ENCODE assay signal across 9 cellular contexts in genomic region chr10:101355307-101355706, GRCh38. TPM values are rescaled to one million over a fixed set of nuclear protein-coding genes. Genes with fewer than 3 reads are reported as not detected.
DNase-seq lines count a peak whose midpoint lies in the region; ATAC-seq and TF ChIP-seq lines count a peak whose summit lies in the region.
"Had no signal": no experiment of that assay in that cellular context is flagged by ENCODE, and none has a peak within 500 bp of the region (broad histone marks: within the 10 kb centered on the region; RNA-seq: fewer than 3 reads in every experiment).

No MANE protein-coding gene starts in this region.

- peaks cover 4% of the 10 kb centered on the region for H3K27me3 Mint-ChIP-seq in activated T-cell treated with anti-CD3 and anti-CD28 coated beads, Interleukin-2, amount 50 U/mL, for 4 hours (ENCODE audit: low read depth)
- H3K27me3 Mint-ChIP-seq in WTC11 (ENCODE audit: low read depth): peaks cover 3% of the 10 kb centered on the region; the same call in 1 of the 2 replicates

- peak overlapping the region; percentile 92 for H3K4me3 Mint-ChIP-seq in activated T-cell treated with anti-CD3 and anti-CD28 coated beads, Interleukin-2, amount 50 U/mL, for 4 hours
- peak overlapping the region; percentile 98 for H3K4me3 Mint-ChIP-seq in WTC11
- peak overlapping the region; percentile 87 for H3K4me3 Mint-ChIP-seq in stimulated activated effector memory CD8-positive, alpha-beta T cell treated with anti-CD3 and anti-CD28 coated beads, Interleukin-12 subunit alpha, Interleukin-12 subunit beta, amount 100 ng/mL, for 72 hours

- no peaks in the 10 kb centered on the region for H3K9me3 Mint-ChIP-seq in activated T-cell treated with anti-CD3 and anti-CD28 coated beads, Interleukin-2, amount 50 U/mL, for 4 hours
- H3K9me3 Mint-ChIP-seq in WTC11: no peaks in the 10 kb centered on the region
- no peaks in the 10 kb centered on the region for H3K9me3 Mint-ChIP-seq in stimulated activated effector memory CD8-positive, alpha-beta T cell treated with anti-CD3 and anti-CD28 coated beads, Interleukin-12 subunit alpha, Interleukin-12 subunit beta, amount 100 ng/mL, for 72 hours

- peaks cover 25% of the 10 kb centered on the region for H3K4me1 Mint-ChIP-seq in activated T-cell treated with anti-CD3 and anti-CD28 coated beads, Interleukin-2, amount 50 U/mL, for 4 hours (ENCODE audit: low read depth)
- H3K4me1 Mint-ChIP-seq in WTC11: peaks cover 12% of the 10 kb centered on the region
- H3K4me1 Mint-ChIP-seq in stimulated activated effector memory CD8-positive, alpha-beta T cell treated with anti-CD3 and anti-CD28 coated beads, Interleukin-12 subunit alpha, Interleukin-12 subunit beta, amount 100 ng/mL, for 72 hours: peaks cover 30% of the 10 kb centered on the region

- peaks cover 0 to 37% (median 10%) of the 10 kb centered on the region in 3 donors for H3K4me1 ChIP-seq in gastroesophageal sphincter
- peaks cover 0 to 16% of the 10 kb centered on the region in 2 donors for H3K4me1 ChIP-seq in left lung

- TF ChIP-seq EP300 in gastroesophageal sphincter (IDR thresholded peaks at IDR 0.05): no peak

- ATAC-seq in activated T-cell treated with anti-CD3 and anti-CD28 coated beads, Interleukin-2, amount 50 U/mL, for 4 hours: no peak
- ATAC-seq in WTC11: no peak
- no peak for ATAC-seq in gastroesophageal sphincter
- ATAC-seq in stimulated activated effector memory CD8-positive, alpha-beta T cell treated with anti-CD3 and anti-CD28 coated beads, Interleukin-12 subunit alpha, Interleukin-12 subunit beta, amount 100 ng/mL, for 72 hours: no peak
- ATAC-seq in HG03025 (IDR thresholded peaks at IDR 0.05; ENCODE audit: low FRiP score, unreplicated experiment): no peak
- no peak for ATAC-seq in left lung
- no peak for ATAC-seq in HG02610 (IDR thresholded peaks at IDR 0.05; ENCODE audit: unreplicated experiment)

- H3K4me3 ChIP-seq in gastroesophageal sphincter (peak overlapping the region in 1 of 2 donors; percentile 92), left lung (no peak overlapping the region)

- H3K9me3 ChIP-seq in gastroesophageal sphincter: no peaks in the 10 kb centered on the region
- no peaks in the 10 kb centered on the region for H3K9me3 ChIP-seq in left lung

- DNase-seq in activated T-cell treated with anti-CD3 and anti-CD28 coated beads, Interleukin-2, amount 50 U/mL, for 4 hours: no peak
- DNase-seq in activated T-cell treated with anti-CD3 and anti-CD28 coated beads for 4 hours (no peak), WTC11 (ENCODE audit: low spot score) (no peak), left lung (no peak)
- no peak for DNase-seq in stimulated activated effector memory CD8-positive, alpha-beta T cell treated with anti-CD3 and anti-CD28 coated beads, Interleukin-12 subunit alpha, Interleukin-12 subunit beta, amount 100 ng/mL, for 72 hours (ENCODE audit: low spot score in 2 of 2)
- DNase-seq: NCI-H524 treated with DMSO at 0.1 percent for 48 hours had no signal

- H3K27me3 ChIP-seq in gastroesophageal sphincter: peaks cover 2% of the 10 kb centered on the region
- peaks cover 0 to 9% of the 10 kb centered on the region in 2 donors for H3K27me3 ChIP-seq in left lung

- no peak for TF ChIP-seq CTCF in WTC11 (IDR thresholded peaks at IDR 0.05)
- no peak for TF ChIP-seq CTCF in gastroesophageal sphincter (IDR thresholded peaks at IDR 0.05)
- TF ChIP-seq CTCF in left lung (IDR thresholded peaks at IDR 0.05): no peak

- TF ChIP-seq POLR2A in gastroesophageal sphincter (IDR thresholded peaks at IDR 0.05): no peak

- 0 out of 2 replicates have a peak overlapping the region, but pooled peaks have one; percentile 89 for H3K27ac Mint-ChIP-seq in WTC11
- no peak overlapping the region for H3K27ac Mint-ChIP-seq in stimulated activated effector memory CD8-positive, alpha-beta T cell treated with anti-CD3 and anti-CD28 coated beads, Interleukin-12 subunit alpha, Interleukin-12 subunit beta, amount 100 ng/mL, for 72 hours

- H3K36me3 ChIP-seq in gastroesophageal sphincter (no peaks in the 10 kb centered on the region), left lung (no peaks in the 10 kb centered on the region)

- POLR2A ChIA-PET in WTC11 (lab: Charles Lee): no interaction called here

- intact Hi-C loops in left lung (cut with DNase I): no loop called here

- peaks cover 4% of the 10 kb centered on the region for H3K36me3 Mint-ChIP-seq in activated T-cell treated with anti-CD3 and anti-CD28 coated beads, Interleukin-2, amount 50 U/mL, for 4 hours (ENCODE audit: insufficient read depth)
- H3K36me3 Mint-ChIP-seq in WTC11: no peaks in the 10 kb centered on the region
- H3K36me3 Mint-ChIP-seq in stimulated activated effector memory CD8-positive, alpha-beta T cell treated with anti-CD3 and anti-CD28 coated beads, Interleukin-12 subunit alpha, Interleukin-12 subunit beta, amount 100 ng/mL, for 72 hours: peaks cover 21% of the 10 kb centered on the region

- H3K27ac ChIP-seq in gastroesophageal sphincter (peak overlapping the region in 3 of 4 donors; percentile 90 to 92 (median 91)), left lung (no peak overlapping the region)

- 57 to 59% methylated on average over 4 of the region's 4 CpGs for WGBS in gastroesophageal sphincter (ENCODE audit: low coverage in 1 of 2), 2 donors

- CTCF ChIA-PET in WTC11 (lab: Charles Lee): interaction anchor here (1.0 to 1.8 kb wide), 3 partner anchors 11 to 87 kb away, joined by 3 to 8 read pairs (median 3); no protein-coding TSS in a partner anchor

TF ChIP-seq in WTC11, 78 proteins besides CTCF, POLR2A, EP300 and RAD21:
- no peak for TF ChIP-seq SMAD4 (CRISPR knock-in tag; IDR thresholded peaks at IDR 0.05)
- no peak for TF ChIP-seq FOXJ3 (CRISPR knock-in tag; IDR thresholded peaks at IDR 0.05; ENCODE audit: borderline replicate concordance)
- TF ChIP-seq HMGA2 (CRISPR knock-in tag; IDR thresholded peaks at IDR 0.05): no peak
- no peak for TF ChIP-seq TCF7 (CRISPR knock-in tag; IDR thresholded peaks at IDR 0.05; ENCODE audit: low read depth)
- TF ChIP-seq HMGXB4 (CRISPR knock-in tag; IDR thresholded peaks at IDR 0.05): no peak
- TF ChIP-seq ATF6 (CRISPR knock-in tag; IDR thresholded peaks at IDR 0.05): no peak

RNA-seq across cellular contexts. Expression of gene BTRC, which starts 1.3 kb away (rescaled TPM):
- total RNA-seq in activated T-cell treated with anti-CD3 and anti-CD28 coated beads, Interleukin-2, amount 50 U/mL, for 4 hours: 10 to 100 TPM; 14.2 to 19.5 (median 14.8) TPM
- total RNA-seq in WTC11 (2021): 20.6 to 22.4 TPM (median 22.2 TPM) in 3 replicates
- 10 to 100 TPM in 3 of 4 donors, 1 to 10 TPM in 1; 9.0 to 15.6 (median 14.1) TPM for total RNA-seq in gastroesophageal sphincter
- total RNA-seq in left lung: 10 to 100 TPM; 16.8 to 19.0 TPM

Comparison
In these comparisons a context has a peak if more than half of its experiments do, and no peak if none do; other contexts are left out.
1. H3K27ac ChIP-seq: peak in gastroesophageal sphincter (3 of 4); none in left lung (0 of 2).
2. Peak in every context shown above with its lines, with median percentiles within 50 percentile points of each other: H3K4me3 Mint-ChIP-seq.